In genomic region chr2:8648441-8648840, GRCh38 we compare ENCODE assay signal across 23 cellular contexts.
"Had no signal": no experiment of that assay in that cellular context is flagged by ENCODE, and none has a peak within 500 bp of the region (broad histone marks: within the 10 kb centered on the region; RNA-seq: fewer than 3 reads in every experiment).

No MANE protein-coding gene starts in this region.

- H3K4me3 ChIP-seq: left lung, lung, mucosa of descending colon, right atrium auricular region, right lobe of liver, skin epidermis, suprapubic skin, tibial nerve, vagina had no signal

- H3K9me3 Mint-ChIP-seq: stimulated activated effector memory CD8-positive, alpha-beta T cell treated with anti-CD3 and anti-CD28 coated beads, Interleukin-12 subunit alpha, Interleukin-12 subunit beta, amount 100 ng/mL, for 72 hours had no signal

- H3K36me3 Mint-ChIP-seq: naive thymus-derived CD4-positive, alpha-beta T cell; stimulated activated effector memory CD8-positive, alpha-beta T cell treated with anti-CD3 and anti-CD28 coated beads, Interleukin-12 subunit alpha, Interleukin-12 subunit beta, amount 100 ng/mL, for 72 hours; type B pancreatic cell had no signal

- H3K27ac Mint-ChIP-seq: naive thymus-derived CD4-positive, alpha-beta T cell; progenitor cell of endocrine pancreas; stimulated activated effector memory CD8-positive, alpha-beta T cell treated with anti-CD3 and anti-CD28 coated beads, Interleukin-12 subunit alpha, Interleukin-12 subunit beta, amount 100 ng/mL, for 72 hours; stimulated activated naive CD8-positive, alpha-beta T cell treated with anti-CD3 and anti-CD28 coated beads, Interleukin-15, Interleukin-2, amounts not matched to agents 100 ng/mL and 50 ng/mL, for 24 hours; type B pancreatic cell had no signal

- H3K9me3 ChIP-seq: mucosa of descending colon, neutrophil, right atrium auricular region, right lobe of liver, suprapubic skin, tibial nerve, vagina had no signal

- H3K36me3 ChIP-seq: left lung, neutrophil, right atrium auricular region, right lobe of liver, suprapubic skin, tibial nerve, vagina had no signal

- H3K27me3 ChIP-seq: left lung, neutrophil, right atrium auricular region, right lobe of liver, suprapubic skin, tibial nerve, vagina had no signal

- H3K9ac ChIP-seq: parathyroid adenoma had no signal

- H3K4me1 ChIP-seq: right lobe of liver had no signal

- H3K4me3 Mint-ChIP-seq: naive thymus-derived CD4-positive, alpha-beta T cell; stimulated activated effector memory CD8-positive, alpha-beta T cell treated with anti-CD3 and anti-CD28 coated beads, Interleukin-12 subunit alpha, Interleukin-12 subunit beta, amount 100 ng/mL, for 72 hours; stimulated activated naive CD8-positive, alpha-beta T cell treated with anti-CD3 and anti-CD28 coated beads, Interleukin-15, Interleukin-2, amounts not matched to agents 100 ng/mL and 50 ng/mL, for 24 hours; type B pancreatic cell had no signal

- H3K27ac ChIP-seq: left lung, neutrophil, parathyroid adenoma, right atrium auricular region, right lobe of liver, skin epidermis, suprapubic skin, tibial nerve, vagina had no signal

- H2AFZ ChIP-seq: parathyroid adenoma had no signal

- H3K27me3 Mint-ChIP-seq: progenitor cell of endocrine pancreas; stimulated activated naive CD8-positive, alpha-beta T cell treated with anti-CD3 and anti-CD28 coated beads, Interleukin-15, Interleukin-2, amounts not matched to agents 100 ng/mL and 50 ng/mL, for 24 hours; type B pancreatic cell had no signal

- DNase-seq: head of caudate nucleus; hippocampal formation; mesendoderm; midbrain; mucosa of descending colon; naive thymus-derived CD4-positive, alpha-beta T cell; right lobe of liver; stimulated activated CD4-positive, alpha-beta T cell treated with anti-CD3 and anti-CD28 coated beads, Interleukin-4, amount 100 ng/mL, for 24 hours; stimulated activated naive CD4-positive, alpha-beta T cell had no signal

- ATAC-seq: left colon; left lung; mucosa of descending colon; naive thymus-derived CD4-positive, alpha-beta T cell; right lobe of liver; stimulated activated effector memory CD8-positive, alpha-beta T cell treated with anti-CD3 and anti-CD28 coated beads, Interleukin-12 subunit alpha, Interleukin-12 subunit beta, amount 100 ng/mL, for 72 hours had no signal
